1 cellular context compared by ENCODE assay signal in genomic region chr6:57255451-57256181, GRCh38.
TF ChIP-seq lines count a peak whose summit lies in the region.

No MANE protein-coding gene starts in this region.

TF ChIP-seq in endothelial cell of umbilical vein, 7 proteins besides CTCF, POLR2A, EP300 and RAD21 (continued from another document):
- TF ChIP-seq FOS (IDR thresholded peaks at IDR 0.05; ENCODE audit: borderline replicate concordance, insufficient read depth, low read length) (no peak), MYC (IDR thresholded peaks at IDR 0.05; ENCODE audit: low read depth, low read length) (no peak), EZH2 (IDR thresholded peaks at IDR 0.05; ENCODE audit: borderline replicate concordance, low read depth, low read length, severe bottlenecking) (no peak), GATA2 (IDR thresholded peaks at IDR 0.05; ENCODE audit: insufficient read depth, insufficient read length, low read depth, low read length) (no peak)
